Comparison of ENCODE assay signal across 1 cellular context in genomic region chr17:55577011-55577586, GRCh38.
TF ChIP-seq lines count a peak whose summit lies in the region.

No MANE protein-coding gene starts in this region.

TF ChIP-seq in IMR-90, 13 proteins besides CTCF, POLR2A, EP300 and RAD21 (continued from another document):
- no peak for TF ChIP-seq MXI1 (IDR thresholded peaks at IDR 0.05; ENCODE audit: borderline replicate concordance, low read depth, low read length)
- no peak for TF ChIP-seq RFX5 (IDR thresholded peaks at IDR 0.05; ENCODE audit: low read depth, low read length)
